Comparison of ENCODE assay signal across 8 cellular contexts in the genomic region with DNA sequence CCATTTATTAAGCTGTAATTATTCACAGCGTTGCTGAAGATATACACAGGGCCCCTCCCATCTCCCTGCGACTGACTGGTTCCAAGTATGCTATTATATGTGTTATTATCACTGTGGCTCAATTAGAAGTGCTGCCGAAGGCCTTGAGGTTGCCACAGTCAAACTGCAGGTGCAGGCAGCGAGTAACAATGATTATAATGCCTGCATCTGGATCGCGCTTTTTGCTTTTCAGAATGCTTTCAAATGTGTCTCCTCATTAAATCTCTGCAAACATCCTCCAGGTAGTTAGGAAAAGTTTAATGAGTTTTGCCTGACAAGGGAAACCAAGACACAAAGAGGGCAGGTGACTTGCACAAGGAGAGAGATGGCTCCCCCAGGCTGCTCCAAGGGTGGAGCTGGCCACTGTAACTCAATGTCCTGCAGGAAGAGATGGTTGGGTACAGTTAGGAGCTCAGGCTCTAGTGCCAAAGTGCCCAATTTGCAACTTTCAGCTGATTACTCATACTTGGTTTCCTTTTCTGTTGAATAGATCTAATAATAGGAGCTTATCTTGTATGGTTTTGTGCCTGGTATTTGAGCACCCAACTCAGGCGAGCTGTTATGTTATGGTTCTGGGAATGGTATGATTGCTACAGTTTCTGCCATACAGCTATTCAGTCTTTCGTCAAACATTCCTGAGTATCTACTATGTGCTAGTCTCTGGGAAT. TPM values are rescaled to one million over a fixed set of nuclear protein-coding genes. Genes with fewer than 3 reads are reported as not detected.
DNase-seq lines count a peak whose midpoint lies in the region; ATAC-seq and TF ChIP-seq lines count a peak whose summit lies in the region.

No MANE protein-coding gene starts in this region.

- peak; percentile 52 for DNase-seq in GM06990 (ENCODE audit: extremely low read depth, insufficient read length)
- DNase-seq in activated CD8-positive, alpha-beta T cell treated with anti-CD3 and anti-CD28 coated beads, Interleukin-2, amount 10 ng/mL, durations not matched to agents 7 days and 5 days = no peak
- DNase-seq in mesenchymal stem cell = peak; percentile 75
- no peak for DNase-seq in kidney glomerular epithelial cell (lab: John Stamatoyannopoulos, UW)
- DNase-seq in stimulated activated CD4-positive, alpha-beta T cell treated with anti-CD3 and anti-CD28 coated beads, Interleukin-4, amount 100 ng/mL, for 4 hours = no peak
- no peak for DNase-seq in GM19240 (ENCODE audit: insufficient read length, low spot score)
- DNase-seq in left lung = no peak

- H2BK120ac ChIP-seq in mesenchymal stem cell (ENCODE audit: low read depth, low read length) = no peak overlapping the region

- H3K9me3 Mint-ChIP-seq in activated CD8-positive, alpha-beta T cell treated with anti-CD3 and anti-CD28 coated beads, Interleukin-2, amount 10 ng/mL, durations not matched to agents 7 days and 5 days (ENCODE audit: insufficient read depth) = no peaks in the 10 kb centered on the region

- peak overlapping the region; percentile 57 for H3K4me3 Mint-ChIP-seq in activated CD8-positive, alpha-beta T cell treated with anti-CD3 and anti-CD28 coated beads, Interleukin-2, amount 10 ng/mL, durations not matched to agents 7 days and 5 days

- H3K9ac ChIP-seq in mesenchymal stem cell (ENCODE audit: low read length) = peak overlapping the region; percentile 77

- H3K36me3 ChIP-seq in GM06990 (ENCODE audit: control insufficient read depth, insufficient read depth, low read length) (no peaks in the 10 kb centered on the region; the same call in 1 of the 2 replicates), mesenchymal stem cell (ENCODE audit: control insufficient read depth in 1 of 2, insufficient read depth in 2 of 2, low read depth in 1 of 2, low read length in 2 of 2) (no peaks in the 10 kb centered on the region), left lung (no peaks in the 10 kb centered on the region)

- H3K4me1 ChIP-seq in mesenchymal stem cell (ENCODE audit: control insufficient read depth, insufficient read depth, low read depth, low read length) (peaks cover 27% of the 10 kb centered on the region), left lung (peaks cover 46 to 96% of the 10 kb centered on the region in 2 donors)

- H3K23ac ChIP-seq in mesenchymal stem cell (ENCODE audit: low read length in 2 of 2) = no peak overlapping the region

- no peak overlapping the region for H3K27ac ChIP-seq in mesenchymal stem cell (ENCODE audit: low read length, poor library complexity, severe bottlenecking)
- peak overlapping the region in 1 of 2 donors; percentile 87 for H3K27ac ChIP-seq in left lung

- TF ChIP-seq CTCF in GM06990 (IDR thresholded peaks at IDR 0.05; ENCODE audit: insufficient read depth, low read length, poor library complexity, severe bottlenecking) (no peak), left lung (IDR thresholded peaks at IDR 0.05) (no peak)

- 89% methylated on average over 7 of the region's 8 CpGs for WGBS in mesenchymal stem cell

- H4K8ac ChIP-seq in mesenchymal stem cell (ENCODE audit: low read length) = no peak overlapping the region

- ATAC-seq in HG03354 (IDR thresholded peaks at IDR 0.05; ENCODE audit: poor library complexity, severe bottlenecking, unreplicated experiment) (peak; percentile 24), left lung (no peak)
- no peak for ATAC-seq in activated CD8-positive, alpha-beta T cell treated with anti-CD3 and anti-CD28 coated beads, Interleukin-2, amount 10 ng/mL, durations not matched to agents 7 days and 5 days

- H2BK12ac ChIP-seq in mesenchymal stem cell (ENCODE audit: low read length in 2 of 2) = no peak overlapping the region

- H3K27ac Mint-ChIP-seq in activated CD8-positive, alpha-beta T cell treated with anti-CD3 and anti-CD28 coated beads, Interleukin-2, amount 10 ng/mL, durations not matched to agents 7 days and 5 days = peak overlapping the region; percentile 96

- no peak overlapping the region for H3K4me2 ChIP-seq in mesenchymal stem cell (ENCODE audit: low read length, poor library complexity, severe bottlenecking)

- POLR2A ChIA-PET in activated CD8-positive, alpha-beta T cell treated with anti-CD3 and anti-CD28 coated beads, Interleukin-2, amount 10 ng/mL, durations not matched to agents 7 days and 5 days (lab: Charles Lee) = interaction anchor here (0.9 to 6.2 kb wide), 3 partner anchors 14 to 22 kb away, joined by 3 to 47 read pairs (median 5); a partner anchor contains a TSS

- H3K4me3 ChIP-seq in GM06990 (replicated peaks; ENCODE audit: low read depth, low read length) (peak overlapping the region; percentile 75), mesenchymal stem cell (ENCODE audit: insufficient read depth in 1 of 2, low read depth in 1 of 2, low read length in 2 of 2) (peak overlapping the region in 1 of 2 experiments; percentile 43), left lung (no peak overlapping the region)

- H3K4ac ChIP-seq in mesenchymal stem cell (ENCODE audit: low read depth in 1 of 2, low read length in 2 of 2) = no peak overlapping the region

- intact Hi-C loops in left lung (cut with DNase I) = no loop called here

- H4K91ac ChIP-seq in mesenchymal stem cell (ENCODE audit: low read length) = no peak overlapping the region

- H3K27me3 ChIP-seq in GM06990 (replicated peaks; ENCODE audit: control insufficient read depth, insufficient read depth, low read length) (no peaks in the 10 kb centered on the region), mesenchymal stem cell (ENCODE audit: control insufficient read depth in 1 of 2, insufficient read depth in 1 of 2, low read length in 2 of 2) (no peaks in the 10 kb centered on the region), left lung (no peaks in the 10 kb centered on the region)

- no peaks in the 10 kb centered on the region for H3K9me3 ChIP-seq in mesenchymal stem cell (ENCODE audit: control insufficient read depth, low read length)
- H3K9me3 ChIP-seq in left lung = no peaks in the 10 kb centered on the region

- no peaks in the 10 kb centered on the region for H3K27me3 Mint-ChIP-seq in activated CD8-positive, alpha-beta T cell treated with anti-CD3 and anti-CD28 coated beads, Interleukin-2, amount 10 ng/mL, durations not matched to agents 7 days and 5 days (ENCODE audit: low read depth)

- H2AFZ ChIP-seq in mesenchymal stem cell (ENCODE audit: low read depth, low read length) = no peak overlapping the region

- no peak overlapping the region for H2BK15ac ChIP-seq in mesenchymal stem cell (ENCODE audit: low read depth, poor library complexity, severe bottlenecking)

- H3K14ac ChIP-seq in mesenchymal stem cell (ENCODE audit: low read length in 2 of 2) = no peak overlapping the region

- no peak overlapping the region for H2AK5ac ChIP-seq in mesenchymal stem cell (ENCODE audit: low read length, severe bottlenecking)

- no peak overlapping the region for H2BK5ac ChIP-seq in mesenchymal stem cell (ENCODE audit: low read depth, low read length, poor library complexity, severe bottlenecking)

- CTCF ChIA-PET in activated CD8-positive, alpha-beta T cell treated with anti-CD3 and anti-CD28 coated beads, Interleukin-2, amount 10 ng/mL, durations not matched to agents 7 days and 5 days (lab: Charles Lee) = interaction anchor here (0.8 to 1.9 kb wide), 6 partner anchors 9 to 76 kb away, joined by 3 to 22 read pairs (median 6); no protein-coding TSS in a partner anchor

- H3K18ac ChIP-seq in mesenchymal stem cell (ENCODE audit: low read depth in 1 of 2, low read length in 2 of 2) = no peak overlapping the region

- peaks cover 2% of the 10 kb centered on the region for H3K79me1 ChIP-seq in mesenchymal stem cell (replicated peaks; ENCODE audit: low read length, poor library complexity, severe bottlenecking)

- H3K36me3 Mint-ChIP-seq in activated CD8-positive, alpha-beta T cell treated with anti-CD3 and anti-CD28 coated beads, Interleukin-2, amount 10 ng/mL, durations not matched to agents 7 days and 5 days (ENCODE audit: low read depth) = peaks cover 21% of the 10 kb centered on the region

- peaks cover 74% of the 10 kb centered on the region for H3K4me1 Mint-ChIP-seq in activated CD8-positive, alpha-beta T cell treated with anti-CD3 and anti-CD28 coated beads, Interleukin-2, amount 10 ng/mL, durations not matched to agents 7 days and 5 days (ENCODE audit: low read depth)

RNA-seq across cellular contexts. Expression of a gene that starts 1.7 kb away (rescaled TPM):
- 10 to 100 TPM; 91.5 TPM for total RNA-seq in activated CD8-positive, alpha-beta T cell treated with anti-CD3 and anti-CD28 coated beads, Interleukin-2, amount 10 ng/mL, durations not matched to agents 7 days and 5 days
- polyA plus RNA-seq in mesenchymal stem cell (2013, experiment 1 of 2) = 4.1 TPM
- 3.9 TPM for polyA plus RNA-seq in mesenchymal stem cell (2013, experiment 2 of 2)
- total RNA-seq in left lung = 10 to 100 TPM; 11.1 to 25.4 TPM

RNA-seq across cellular contexts. Expression of a gene that starts 16.7 kb away (rescaled TPM):
- total RNA-seq in activated CD8-positive, alpha-beta T cell treated with anti-CD3 and anti-CD28 coated beads, Interleukin-2, amount 10 ng/mL, durations not matched to agents 7 days and 5 days = 10 to 100 TPM; 52.8 to 54.6 TPM
- polyA plus RNA-seq in mesenchymal stem cell (2013, experiment 1 of 2) = 52.4 TPM
- 54.4 TPM for polyA plus RNA-seq in mesenchymal stem cell (2013, experiment 2 of 2)
- total RNA-seq in left lung = 10 to 100 TPM; 29.4 to 29.5 TPM

Comparison
In these comparisons a context has a peak if more than half of its experiments do, and no peak if none do; other contexts are left out.
1. DNase-seq: peak in GM06990 (single experiment) and mesenchymal stem cell (single experiment); none in activated CD8-positive, alpha-beta T cell treated with anti-CD3 and anti-CD28 coated beads, Interleukin-2, amount 10 ng/mL, durations not matched to agents 7 days and 5 days (single experiment), kidney glomerular epithelial cell (single experiment), stimulated activated CD4-positive, alpha-beta T cell treated with anti-CD3 and anti-CD28 coated beads, Interleukin-4, amount 100 ng/mL, for 4 hours (0 of 2), GM19240 (single experiment) and left lung (0 of 2).